ENCODE assay signal across 8 cellular contexts in the genomic region with DNA sequence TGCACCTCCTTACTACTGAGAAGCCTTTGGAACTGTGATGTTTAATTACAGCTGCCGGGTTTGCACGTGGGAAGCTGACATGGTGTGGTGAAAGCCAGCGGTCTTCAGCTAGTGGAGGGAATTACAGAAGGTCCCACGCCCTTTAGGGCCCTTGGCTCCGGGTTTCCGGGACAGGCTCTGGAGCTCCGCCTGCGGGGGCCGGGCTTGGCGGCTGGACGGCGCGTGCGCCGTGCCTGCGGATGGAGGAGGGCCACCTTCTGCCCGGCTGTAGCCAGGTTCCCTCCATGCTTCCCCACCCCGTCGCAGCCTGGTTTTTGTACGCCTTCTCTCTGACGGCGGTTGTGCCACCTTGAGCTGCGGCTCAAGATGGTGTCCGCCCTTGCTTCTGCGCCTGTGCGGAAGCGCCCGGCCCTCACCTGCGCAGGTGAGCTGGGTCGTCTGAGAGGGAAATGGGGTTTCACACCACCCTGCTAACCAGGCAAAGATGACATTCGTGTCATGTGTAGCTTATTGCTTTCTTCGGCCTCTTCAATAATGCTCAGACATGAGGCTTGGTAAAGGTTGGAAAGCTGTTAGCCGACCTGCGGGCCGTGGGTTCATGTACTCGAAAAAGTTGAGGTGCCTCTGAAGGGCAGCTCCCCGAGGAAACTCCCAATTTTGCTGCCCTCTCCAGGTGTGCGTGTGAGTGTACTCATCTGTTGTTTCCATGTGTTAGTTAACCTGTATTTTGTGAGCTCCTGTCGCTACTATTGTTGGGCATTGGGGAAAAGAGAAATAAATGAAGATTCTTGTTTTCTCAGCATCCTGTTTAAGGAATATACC. TPM values are rescaled to one million over a fixed set of nuclear protein-coding genes. Genes with fewer than 3 reads are reported as not detected.
DNase-seq lines count a peak whose midpoint lies in the region; ATAC-seq, FAIRE-seq and TF ChIP-seq lines count a peak whose summit lies in the region.

No MANE protein-coding gene starts in this region.

- H3K4me1 Mint-ChIP-seq in activated naive CD8-positive, alpha-beta T cell treated with anti-CD3 and anti-CD28 coated beads, Interleukin-2, amount 10 ng/mL, durations not matched to agents 7 days and 5 days: peaks cover 3% of the 10 kb centered on the region

- H3K27ac ChIP-seq in urinary bladder (ENCODE audit: low read depth): peak overlapping the region; percentile 23

- H3K36me3 ChIP-seq in urinary bladder (ENCODE audit: insufficient read depth): no peaks in the 10 kb centered on the region

- no peak for FAIRE-seq in H54 (lab: Jason Lieb, UNC)

- no peaks in the 10 kb centered on the region for H3K9me3 Mint-ChIP-seq in activated naive CD8-positive, alpha-beta T cell treated with anti-CD3 and anti-CD28 coated beads, Interleukin-2, amount 10 ng/mL, durations not matched to agents 7 days and 5 days

- WGBS in urinary bladder: 18% methylated on average over 39 of the region's 39 CpGs

- peak; percentile 55 for ATAC-seq in GM21528 (IDR thresholded peaks at IDR 0.05; ENCODE audit: low FRiP score, unreplicated experiment)
- ATAC-seq in activated naive CD8-positive, alpha-beta T cell treated with anti-CD3 and anti-CD28 coated beads, Interleukin-2, amount 10 ng/mL, durations not matched to agents 7 days and 5 days (ENCODE audit: low read depth): peak; percentile 94

- peak overlapping the region; percentile 84 for H3K4me3 Mint-ChIP-seq in activated naive CD8-positive, alpha-beta T cell treated with anti-CD3 and anti-CD28 coated beads, Interleukin-2, amount 10 ng/mL, durations not matched to agents 7 days and 5 days

- H3K4me3 ChIP-seq in urinary bladder (ENCODE audit: low read depth, low read length): peak overlapping the region; percentile 24

- H3K27me3 Mint-ChIP-seq in activated naive CD8-positive, alpha-beta T cell treated with anti-CD3 and anti-CD28 coated beads, Interleukin-2, amount 10 ng/mL, durations not matched to agents 7 days and 5 days: peaks cover 5% of the 10 kb centered on the region

- POLR2A ChIA-PET in activated naive CD8-positive, alpha-beta T cell treated with anti-CD3 and anti-CD28 coated beads, Interleukin-2, amount 10 ng/mL, durations not matched to agents 7 days and 5 days (lab: Charles Lee): interaction anchor here (0.6 to 2.9 kb wide), 12 partner anchors 8 to 446 kb away, joined by 3 to 22 read pairs (median 4); a partner anchor contains a TSS

- peak overlapping the region; percentile 54 for H3K27ac Mint-ChIP-seq in activated naive CD8-positive, alpha-beta T cell treated with anti-CD3 and anti-CD28 coated beads, Interleukin-2, amount 10 ng/mL, durations not matched to agents 7 days and 5 days

- no peak for TF ChIP-seq POLR2A in H54 (IDR thresholded peaks at IDR 0.05; ENCODE audit: low read depth, low read length)

- intact Hi-C loops in cardiac septum (cut with DNase I): no loop called here

- no peaks in the 10 kb centered on the region for H3K4me1 ChIP-seq in urinary bladder (ENCODE audit: insufficient read depth)

- DNase-seq in SKM-1 (lab: John Stamatoyannopoulos, UW; ENCODE audit: unreplicated experiment): peak; percentile 30
- peak; percentile 78 for DNase-seq in activated naive CD8-positive, alpha-beta T cell treated with anti-CD3 and anti-CD28 coated beads, Interleukin-2, amount 10 ng/mL, durations not matched to agents 7 days and 5 days
- peak; percentile 92 for DNase-seq in cardiac septum (ENCODE audit: low spot score)
- DNase-seq in renal cortical epithelial cell (ENCODE audit: low read depth): peak; percentile 49
- DNase-seq in H54 (ENCODE audit: insufficient read length, low spot score): no peak
- DNase-seq in NK-92 treated with Interleukin-12 subunit alpha and Interleukin-12 subunit beta, amount 100 ng/mL, for 24 hours (lab: John Stamatoyannopoulos, UW): no peak

- H3K36me3 Mint-ChIP-seq in activated naive CD8-positive, alpha-beta T cell treated with anti-CD3 and anti-CD28 coated beads, Interleukin-2, amount 10 ng/mL, durations not matched to agents 7 days and 5 days: no peaks in the 10 kb centered on the region

RNA-seq across cellular contexts. Expression of a gene that starts 36.6 kb away (rescaled TPM):
- not detected for total RNA-seq in activated naive CD8-positive, alpha-beta T cell treated with anti-CD3 and anti-CD28 coated beads, Interleukin-2, amount 10 ng/mL, durations not matched to agents 7 days and 5 days
- total RNA-seq in cardiac septum (not detected), renal cortical epithelial cell (not detected in 2 replicates), urinary bladder (0.05 TPM)
- polyA plus RNA-seq in urinary bladder: not detected

RNA-seq across cellular contexts. Expression of a gene that starts 38.6 kb away (rescaled TPM):
- 10 to 100 TPM; 62.5 to 70.2 TPM for total RNA-seq in activated naive CD8-positive, alpha-beta T cell treated with anti-CD3 and anti-CD28 coated beads, Interleukin-2, amount 10 ng/mL, durations not matched to agents 7 days and 5 days
- total RNA-seq in cardiac septum (44.4 TPM), renal cortical epithelial cell (114 and 122 TPM in 2 replicates), urinary bladder (54.9 TPM)
- 33.6 TPM for polyA plus RNA-seq in urinary bladder

Comparison
In these comparisons a context has a peak if more than half of its experiments do, and no peak if none do; other contexts are left out.
1. DNase-seq: peak in SKM-1 (single experiment), activated naive CD8-positive, alpha-beta T cell treated with anti-CD3 and anti-CD28 coated beads, Interleukin-2, amount 10 ng/mL, durations not matched to agents 7 days and 5 days (single experiment), cardiac septum (single experiment) and renal cortical epithelial cell (single experiment); none in H54 (single experiment) and NK-92 treated with Interleukin-12 subunit alpha and Interleukin-12 subunit beta, amount 100 ng/mL, for 24 hours (single experiment).